ENCODE assay signal across 14 cellular contexts in the genomic region with DNA sequence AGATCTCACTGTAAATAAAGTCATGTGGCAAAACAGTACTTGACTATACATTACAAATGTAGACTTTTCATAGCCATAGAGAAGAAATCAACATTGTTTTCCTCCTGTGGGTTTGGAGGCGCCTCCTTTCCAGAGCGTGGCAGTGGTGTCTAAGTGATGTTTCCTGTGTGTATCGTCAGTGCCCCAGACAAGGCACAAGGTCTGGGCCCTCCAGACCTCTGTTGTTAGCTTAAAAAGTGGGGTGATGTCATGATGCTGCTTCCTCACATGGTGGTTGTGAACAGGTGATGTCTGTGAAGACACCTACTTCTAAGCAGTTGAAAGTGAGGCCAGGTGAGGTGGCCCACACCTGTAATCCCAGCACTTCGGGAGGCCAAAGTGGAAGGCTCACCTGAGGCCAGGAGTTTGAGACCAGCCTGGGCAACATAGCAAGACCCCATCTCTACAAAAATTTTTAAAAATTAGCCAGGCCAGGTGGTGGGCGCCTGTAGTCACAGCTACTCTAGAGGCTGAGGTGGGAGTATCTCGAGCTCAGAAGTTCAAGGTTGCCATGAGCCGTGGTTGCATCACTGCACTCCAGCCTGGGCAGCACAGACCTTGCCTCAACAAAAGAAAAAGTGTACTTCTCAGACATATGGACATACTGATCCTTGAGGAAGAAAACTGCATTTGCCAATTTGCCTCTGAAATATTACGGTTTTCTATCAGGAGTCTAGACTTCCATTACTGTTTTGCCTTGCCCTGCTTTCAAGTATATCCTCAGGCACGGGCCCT. TPM values are rescaled to one million over a fixed set of nuclear protein-coding genes. Genes with fewer than 3 reads are reported as not detected.
DNase-seq lines count a peak whose midpoint lies in the region; ATAC-seq and TF ChIP-seq lines count a peak whose summit lies in the region.
"Had no signal": no experiment of that assay in that cellular context is flagged by ENCODE, and none has a peak within 500 bp of the region (broad histone marks: within the 10 kb centered on the region; RNA-seq: fewer than 3 reads in every experiment).

No MANE protein-coding gene starts in this region.

- no peak overlapping the region for H3K27ac ChIP-seq in CD8-positive, alpha-beta memory T cell (ENCODE audit: low read depth, low read length)
- H3K27ac ChIP-seq in right atrium auricular region (no peak overlapping the region), brain microvascular endothelial cell (no peak overlapping the region)
- H3K27ac ChIP-seq: left lung had no signal

- POLR2A ChIA-PET in CD8-positive, alpha-beta memory T cell (lab: Charles Lee): interaction anchor here (0.6 kb wide), 1 partner anchor 73 kb away, joined by 4 read pairs; no protein-coding TSS in a partner anchor

- intact Hi-C loops in activated naive CD4-positive, alpha-beta T cell treated with anti-CD3 and anti-CD28 coated beads for 36 hours (cut with micrococcal nuclease): no loop called here

- H3K9me3 Mint-ChIP-seq in CD8-positive, alpha-beta memory T cell: no peaks in the 10 kb centered on the region
- no peaks in the 10 kb centered on the region for H3K9me3 Mint-ChIP-seq in activated naive CD4-positive, alpha-beta T cell treated with anti-CD3 and anti-CD28 coated beads for 36 hours
- H3K9me3 Mint-ChIP-seq in naive B cell: no peaks in the 10 kb centered on the region

- H3K4me3 ChIP-seq in CD8-positive, alpha-beta memory T cell (ENCODE audit: low read length): no peak overlapping the region
- H3K4me3 ChIP-seq in right atrium auricular region (no peak overlapping the region), brain microvascular endothelial cell (ENCODE audit: low read depth, low read length) (no peak overlapping the region)
- H3K4me3 ChIP-seq: left lung had no signal

- peaks cover 43 to 66% (median 52%) of the 10 kb centered on the region in 3 donors for H3K4me1 Mint-ChIP-seq in CD8-positive, alpha-beta memory T cell
- H3K4me1 Mint-ChIP-seq in activated naive CD4-positive, alpha-beta T cell treated with anti-CD3 and anti-CD28 coated beads for 36 hours (ENCODE audit: low read depth): peaks cover 60% of the 10 kb centered on the region
- peaks cover 0 to 12% (median 8%) of the 10 kb centered on the region in 3 donors for H3K4me1 Mint-ChIP-seq in naive B cell

- peak overlapping the region in 2 of 7 donors; percentile 21 to 71 for H3K4me3 Mint-ChIP-seq in CD8-positive, alpha-beta memory T cell
- H3K4me3 Mint-ChIP-seq in activated naive CD4-positive, alpha-beta T cell treated with anti-CD3 and anti-CD28 coated beads for 36 hours: no peak overlapping the region
- peak overlapping the region in 1 of 8 donors; percentile 35 for H3K4me3 Mint-ChIP-seq in naive B cell

- TF ChIP-seq CTCF in right atrium auricular region (IDR thresholded peaks at IDR 0.05) (no peak), brain microvascular endothelial cell (IDR thresholded peaks at IDR 0.05; ENCODE audit: low read depth, low read length, missing control alignments) (no peak)

- H3K27me3 ChIP-seq in CD8-positive, alpha-beta memory T cell (ENCODE audit: insufficient read depth, low read length, poor library complexity, severe bottlenecking): no peaks in the 10 kb centered on the region
- no peaks in the 10 kb centered on the region for H3K27me3 ChIP-seq in right atrium auricular region
- no peaks in the 10 kb centered on the region for H3K27me3 ChIP-seq in brain microvascular endothelial cell (replicated peaks)
- H3K27me3 ChIP-seq: left lung had no signal

- no peaks in the 10 kb centered on the region for H3K27me3 Mint-ChIP-seq in CD8-positive, alpha-beta memory T cell
- no peaks in the 10 kb centered on the region for H3K27me3 Mint-ChIP-seq in activated naive CD4-positive, alpha-beta T cell treated with anti-CD3 and anti-CD28 coated beads for 36 hours (ENCODE audit: low read depth)
- no peaks in the 10 kb centered on the region for H3K27me3 Mint-ChIP-seq in naive B cell

- H3K36me3 ChIP-seq in CD8-positive, alpha-beta memory T cell (ENCODE audit: insufficient read depth, low read length): peaks cover 52% of the 10 kb centered on the region
- peaks cover 70% of the 10 kb centered on the region for H3K36me3 ChIP-seq in right atrium auricular region
- H3K36me3 ChIP-seq in brain microvascular endothelial cell (replicated peaks): peaks cover 53% of the 10 kb centered on the region

- no peak for ATAC-seq in naive B cell (ENCODE audit: low read depth in 2 of 2)
- ATAC-seq in GM21360 (IDR thresholded peaks at IDR 0.05; ENCODE audit: unreplicated experiment): no peak

- H3K9me3 ChIP-seq in CD8-positive, alpha-beta memory T cell (ENCODE audit: low read length): no peaks in the 10 kb centered on the region
- H3K9me3 ChIP-seq in right atrium auricular region: no peaks in the 10 kb centered on the region
- H3K9me3 ChIP-seq: left lung had no signal

- peak in 3 of 5 donors; percentile 31 to 68 (median 37) for DNase-seq in CD8-positive, alpha-beta memory T cell
- peak; percentile 38 for DNase-seq in T follicular helper cell (ENCODE audit: low read depth)
- DNase-seq in activated naive CD4-positive, alpha-beta T cell treated with anti-CD3 and anti-CD28 coated beads for 36 hours: peak; percentile 23
- no peak for DNase-seq in naive B cell
- DNase-seq in right atrium auricular region (ENCODE audit: low spot score): no peak
- no peak for DNase-seq in NCI-H2081 (lab: John Stamatoyannopoulos, UW)
- DNase-seq in brain microvascular endothelial cell: no peak
- DNase-seq: AML-193, cerebellar nuclear complex, DMS 273 treated with DMSO at 0.1 percent for 48 hours, foreskin fibroblast, left lung, NCI-H1105 treated with DMSO at 0.1 percent for 48 hours had no signal

- in situ Hi-C loops in brain microvascular endothelial cell (cut with HindIII; ENCODE audit: low pct_ligation_motif_present, low sequenced_read_pairs): no loop called here

- CTCF ChIA-PET in CD8-positive, alpha-beta memory T cell (lab: Charles Lee): interaction anchor here (1.3 kb wide), 1 partner anchor 16 kb away, joined by 5 read pairs; a partner anchor contains a TSS
- CTCF ChIA-PET in activated naive CD4-positive, alpha-beta T cell treated with anti-CD3 and anti-CD28 coated beads for 36 hours (lab: Charles Lee): no interaction called here

- peaks cover 46% of the 10 kb centered on the region for H3K4me1 ChIP-seq in CD8-positive, alpha-beta memory T cell (ENCODE audit: insufficient read depth, low read length)
- no peaks in the 10 kb centered on the region for H3K4me1 ChIP-seq in right atrium auricular region

- peaks cover 0 to 95% (median 15%) of the 10 kb centered on the region in 3 donors for H3K36me3 Mint-ChIP-seq in CD8-positive, alpha-beta memory T cell
- peaks cover 74% of the 10 kb centered on the region for H3K36me3 Mint-ChIP-seq in activated naive CD4-positive, alpha-beta T cell treated with anti-CD3 and anti-CD28 coated beads for 36 hours (ENCODE audit: low read depth)
- peaks cover 7 to 9% of the 10 kb centered on the region in 2 donors for H3K36me3 Mint-ChIP-seq in naive B cell

- peak overlapping the region; percentile 74 to 94 (median 88) for H3K27ac Mint-ChIP-seq in CD8-positive, alpha-beta memory T cell
- H3K27ac Mint-ChIP-seq in activated naive CD4-positive, alpha-beta T cell treated with anti-CD3 and anti-CD28 coated beads for 36 hours: peak overlapping the region; percentile 32
- peak overlapping the region in 4 of 6 donors; percentile 10 to 88 (median 16) for H3K27ac Mint-ChIP-seq in naive B cell

RNA-seq across cellular contexts. Expression of a gene that starts 15.7 kb away (rescaled TPM):
- 100 to 1,000 TPM; 170 to 172 TPM for total RNA-seq in CD8-positive, alpha-beta memory T cell
- 63.4 TPM for polyA plus RNA-seq in CD8-positive, alpha-beta memory T cell
- 100 to 1,000 TPM; 151 to 154 TPM for total RNA-seq in activated naive CD4-positive, alpha-beta T cell treated with anti-CD3 and anti-CD28 coated beads for 36 hours
- 10 to 100 TPM; 26.9 to 49.7 (median 39.1) TPM for polyA plus RNA-seq in naive B cell (ENCODE audit: low read depth in 6 of 6)
- 10 to 100 TPM; 14.3 to 20.8 TPM for total RNA-seq in right atrium auricular region

Comparison
In these comparisons a context has a peak if more than half of its experiments do, and no peak if none do; other contexts are left out.
1. DNase-seq: peak in CD8-positive, alpha-beta memory T cell (3 of 5), T follicular helper cell (single experiment) and activated naive CD4-positive, alpha-beta T cell treated with anti-CD3 and anti-CD28 coated beads for 36 hours (single experiment); none in naive B cell (single experiment), right atrium auricular region (single experiment), NCI-H2081 (0 of 2) and brain microvascular endothelial cell (single experiment).
2. H3K27ac Mint-ChIP-seq: peak in every context shown above with its lines; median percentile 88 in CD8-positive, alpha-beta memory T cell; 32 in activated naive CD4-positive, alpha-beta T cell treated with anti-CD3 and anti-CD28 coated beads for 36 hours; 16 in naive B cell.
3. RNA of a gene that starts 15.7 kb away (total RNA-seq): 170 to 172 TPM in CD8-positive, alpha-beta memory T cell and 151 to 154 TPM in activated naive CD4-positive, alpha-beta T cell treated with anti-CD3 and anti-CD28 coated beads for 36 hours; 14.3 to 20.8 TPM in right atrium auricular region; every median in the first group is over 4 times any median in the second.